1 cellular context compared by ENCODE assay signal in genomic region chr12:109281452-109281851, GRCh38.
A peak's percentile ranks its signal among the peaks of the same experiment; 100 is the strongest.
TF ChIP-seq lines count a peak whose summit lies in the region.

No MANE protein-coding gene starts in this region.

TF ChIP-seq in HepG2, 621 proteins besides CTCF, POLR2A, EP300 and RAD21 (continues in another document):
- TF ChIP-seq ZNF136 (CRISPR knock-in tag; IDR thresholded peaks at IDR 0.05; ENCODE audit: low read depth) (no peak), ZXDC (CRISPR knock-in tag; IDR thresholded peaks at IDR 0.05) (no peak), IRX3 (CRISPR knock-in tag; IDR thresholded peaks at IDR 0.05; ENCODE audit: borderline replicate concordance, low read depth) (no peak), MTA1 (CRISPR knock-in tag; IDR thresholded peaks at IDR 0.05; ENCODE audit: borderline replicate concordance) (peak; percentile 55; the same call in 1 of the 2 replicates), ZNF839 (CRISPR knock-in tag; IDR thresholded peaks at IDR 0.05; ENCODE audit: borderline replicate concordance) (no peak), CSRNP1 (CRISPR knock-in tag; IDR thresholded peaks at IDR 0.05) (no peak), ZNF446 (CRISPR knock-in tag; IDR thresholded peaks at IDR 0.05) (no peak), KDM4B (CRISPR knock-in tag; IDR thresholded peaks at IDR 0.05) (no peak), HNF4G (IDR thresholded peaks at IDR 0.05; ENCODE audit: borderline replicate concordance, low read depth, low read length) (no peak), HNF4G (CRISPR knock-in tag; IDR thresholded peaks at IDR 0.05; ENCODE audit: borderline replicate concordance, low read depth) (no peak), POLR2AphosphoS2 (IDR thresholded peaks at IDR 0.05; ENCODE audit: low read depth, low read length) (no peak), ZNF251 (CRISPR knock-in tag; IDR thresholded peaks at IDR 0.05) (no peak), ZNF598 (CRISPR knock-in tag; IDR thresholded peaks at IDR 0.05; ENCODE audit: borderline replicate concordance) (no peak), ZNF33A (CRISPR knock-in tag; IDR thresholded peaks at IDR 0.05; ENCODE audit: borderline replicate concordance) (no peak), ZNF678 (CRISPR knock-in tag; IDR thresholded peaks at IDR 0.05) (no peak), ZNF263 (CRISPR knock-in tag; IDR thresholded peaks at IDR 0.05) (no peak), KAT7 (CRISPR knock-in tag; IDR thresholded peaks at IDR 0.05; ENCODE audit: borderline replicate concordance) (no peak), ZNF292 (CRISPR knock-in tag; IDR thresholded peaks at IDR 0.05; ENCODE audit: borderline replicate concordance, low read depth) (no peak), ZNF431 (CRISPR knock-in tag; IDR thresholded peaks at IDR 0.05; ENCODE audit: borderline replicate concordance, low read depth) (no peak), EHMT2 (IDR thresholded peaks at IDR 0.05; ENCODE audit: borderline replicate concordance, low read depth, low read length) (no peak), XRCC5 (optimal IDR thresholded peaks at IDR 0.05; ENCODE audit: low read length) (peak; percentile 25), IKZF1 (IDR thresholded peaks at IDR 0.05) (no peak), SALL2 (CRISPR knock-in tag; IDR thresholded peaks at IDR 0.05) (no peak), ZNF382 (CRISPR knock-in tag; IDR thresholded peaks at IDR 0.05; ENCODE audit: borderline replicate concordance) (no peak), RXRA (CRISPR knock-in tag; IDR thresholded peaks at IDR 0.05) (no peak), HOXD1 (CRISPR knock-in tag; IDR thresholded peaks at IDR 0.05) (no peak), DNMT1 (CRISPR knock-in tag; IDR thresholded peaks at IDR 0.05) (no peak), ZNF367 (CRISPR knock-in tag; IDR thresholded peaks at IDR 0.05; ENCODE audit: borderline replicate concordance) (no peak), ZNF253 (CRISPR knock-in tag; IDR thresholded peaks at IDR 0.05; ENCODE audit: borderline replicate concordance) (no peak), UBTF (CRISPR knock-in tag; IDR thresholded peaks at IDR 0.05) (no peak), SUZ12 (IDR thresholded peaks at IDR 0.05; ENCODE audit: low read depth, low read length) (no peak), HNRNPUL1 (IDR thresholded peaks at IDR 0.05; ENCODE audit: low read depth, low read length) (no peak), FOSL2 (CRISPR knock-in tag; IDR thresholded peaks at IDR 0.05) (0 out of 2 replicates have a peak, but pooled peaks have one; percentile 44), KMT2A (CRISPR knock-in tag; IDR thresholded peaks at IDR 0.05) (no peak), MED13 (CRISPR knock-in tag; IDR thresholded peaks at IDR 0.05) (no peak), PREB (CRISPR knock-in tag; IDR thresholded peaks at IDR 0.05) (no peak), ZNF724P (CRISPR knock-in tag; IDR thresholded peaks at IDR 0.05; ENCODE audit: borderline replicate concordance) (no peak), TAF1 (CRISPR knock-in tag; IDR thresholded peaks at IDR 0.05) (no peak), TFAP4 (IDR thresholded peaks at IDR 0.05; ENCODE audit: borderline replicate concordance, low read depth) (no peak), NAIF1 (CRISPR knock-in tag; IDR thresholded peaks at IDR 0.05; ENCODE audit: borderline replicate concordance) (no peak), SP2 (CRISPR knock-in tag; IDR thresholded peaks at IDR 0.05) (no peak), ZBTB4 (CRISPR knock-in tag; IDR thresholded peaks at IDR 0.05; ENCODE audit: borderline replicate concordance) (0 out of 2 replicates have a peak, but pooled peaks have one; percentile 36), ZMYM3 (CRISPR knock-in tag; IDR thresholded peaks at IDR 0.05) (no peak), ZNF883 (CRISPR knock-in tag; IDR thresholded peaks at IDR 0.05; ENCODE audit: not compliant biosample characterization) (no peak), HNRNPLL (IDR thresholded peaks at IDR 0.05; ENCODE audit: low read depth, low read length, poor library complexity, severe bottlenecking) (peak; percentile 20)
- TF ChIP-seq, protein P1, sequence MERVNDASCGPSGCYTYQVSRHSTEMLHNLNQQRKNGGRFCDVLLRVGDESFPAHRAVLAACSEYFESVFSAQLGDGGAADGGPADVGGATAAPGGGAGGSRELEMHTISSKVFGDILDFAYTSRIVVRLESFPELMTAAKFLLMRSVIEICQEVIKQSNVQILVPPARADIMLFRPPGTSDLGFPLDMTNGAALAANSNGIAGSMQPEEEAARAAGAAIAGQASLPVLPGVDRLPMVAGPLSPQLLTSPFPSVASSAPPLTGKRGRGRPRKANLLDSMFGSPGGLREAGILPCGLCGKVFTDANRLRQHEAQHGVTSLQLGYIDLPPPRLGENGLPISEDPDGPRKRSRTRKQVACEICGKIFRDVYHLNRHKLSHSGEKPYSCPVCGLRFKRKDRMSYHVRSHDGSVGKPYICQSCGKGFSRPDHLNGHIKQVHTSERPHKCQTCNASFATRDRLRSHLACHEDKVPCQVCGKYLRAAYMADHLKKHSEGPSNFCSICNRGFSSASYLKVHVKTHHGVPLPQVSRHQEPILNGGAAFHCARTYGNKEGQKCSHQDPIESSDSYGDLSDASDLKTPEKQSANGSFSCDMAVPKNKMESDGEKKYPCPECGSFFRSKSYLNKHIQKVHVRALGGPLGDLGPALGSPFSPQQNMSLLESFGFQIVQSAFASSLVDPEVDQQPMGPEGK (CRISPR knock-in tag; IDR thresholded peaks at IDR 0.05): 0 out of 2 replicates have a peak, but pooled peaks have one; percentile 27
- TF ChIP-seq, protein P2, sequence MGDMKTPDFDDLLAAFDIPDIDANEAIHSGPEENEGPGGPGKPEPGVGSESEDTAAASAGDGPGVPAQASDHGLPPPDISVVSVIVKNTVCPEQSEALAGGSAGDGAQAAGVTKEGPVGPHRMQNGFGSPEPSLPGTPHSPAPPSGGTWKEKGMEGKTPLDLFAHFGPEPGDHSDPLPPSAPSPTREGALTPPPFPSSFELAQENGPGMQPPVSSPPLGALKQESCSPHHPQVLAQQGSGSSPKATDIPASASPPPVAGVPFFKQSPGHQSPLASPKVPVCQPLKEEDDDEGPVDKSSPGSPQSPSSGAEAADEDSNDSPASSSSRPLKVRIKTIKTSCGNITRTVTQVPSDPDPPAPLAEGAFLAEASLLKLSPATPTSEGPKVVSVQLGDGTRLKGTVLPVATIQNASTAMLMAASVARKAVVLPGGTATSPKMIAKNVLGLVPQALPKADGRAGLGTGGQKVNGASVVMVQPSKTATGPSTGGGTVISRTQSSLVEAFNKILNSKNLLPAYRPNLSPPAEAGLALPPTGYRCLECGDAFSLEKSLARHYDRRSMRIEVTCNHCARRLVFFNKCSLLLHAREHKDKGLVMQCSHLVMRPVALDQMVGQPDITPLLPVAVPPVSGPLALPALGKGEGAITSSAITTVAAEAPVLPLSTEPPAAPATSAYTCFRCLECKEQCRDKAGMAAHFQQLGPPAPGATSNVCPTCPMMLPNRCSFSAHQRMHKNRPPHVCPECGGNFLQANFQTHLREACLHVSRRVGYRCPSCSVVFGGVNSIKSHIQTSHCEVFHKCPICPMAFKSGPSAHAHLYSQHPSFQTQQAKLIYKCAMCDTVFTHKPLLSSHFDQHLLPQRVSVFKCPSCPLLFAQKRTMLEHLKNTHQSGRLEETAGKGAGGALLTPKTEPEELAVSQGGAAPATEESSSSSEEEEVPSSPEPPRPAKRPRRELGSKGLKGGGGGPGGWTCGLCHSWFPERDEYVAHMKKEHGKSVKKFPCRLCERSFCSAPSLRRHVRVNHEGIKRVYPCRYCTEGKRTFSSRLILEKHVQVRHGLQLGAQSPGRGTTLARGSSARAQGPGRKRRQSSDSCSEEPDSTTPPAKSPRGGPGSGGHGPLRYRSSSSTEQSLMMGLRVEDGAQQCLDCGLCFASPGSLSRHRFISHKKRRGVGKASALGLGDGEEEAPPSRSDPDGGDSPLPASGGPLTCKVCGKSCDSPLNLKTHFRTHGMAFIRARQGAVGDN (CRISPR knock-in tag; IDR thresholded peaks at IDR 0.05): peak; percentile 48
- TF ChIP-seq, protein P3, sequence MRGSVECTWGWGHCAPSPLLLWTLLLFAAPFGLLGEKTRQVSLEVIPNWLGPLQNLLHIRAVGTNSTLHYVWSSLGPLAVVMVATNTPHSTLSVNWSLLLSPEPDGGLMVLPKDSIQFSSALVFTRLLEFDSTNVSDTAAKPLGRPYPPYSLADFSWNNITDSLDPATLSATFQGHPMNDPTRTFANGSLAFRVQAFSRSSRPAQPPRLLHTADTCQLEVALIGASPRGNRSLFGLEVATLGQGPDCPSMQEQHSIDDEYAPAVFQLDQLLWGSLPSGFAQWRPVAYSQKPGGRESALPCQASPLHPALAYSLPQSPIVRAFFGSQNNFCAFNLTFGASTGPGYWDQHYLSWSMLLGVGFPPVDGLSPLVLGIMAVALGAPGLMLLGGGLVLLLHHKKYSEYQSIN (CRISPR knock-in tag; IDR thresholded peaks at IDR 0.05; ENCODE audit: borderline replicate concordance): no peak
